Comparison of ENCODE assay signal across 2 cellular contexts in the genomic region with DNA sequence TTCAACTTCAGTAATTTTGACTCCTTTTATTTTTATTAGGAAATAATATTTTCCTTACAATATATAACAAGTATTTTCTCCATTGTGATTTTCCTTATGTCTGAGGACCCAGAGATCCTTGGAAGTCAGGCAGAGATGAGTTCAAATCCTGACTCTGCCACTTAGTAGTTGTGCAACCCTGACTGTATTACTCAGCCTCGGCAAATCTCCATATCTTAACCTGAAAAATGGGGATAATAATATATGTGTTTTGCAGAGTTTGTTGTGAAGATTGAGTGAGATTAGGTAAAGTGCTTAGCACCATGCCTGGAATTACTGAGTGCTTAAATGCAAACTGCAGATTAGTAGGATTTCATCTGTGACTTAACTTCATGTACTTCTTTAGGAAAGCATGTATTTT.
TF ChIP-seq lines count a peak whose summit lies in the region.

No MANE protein-coding gene starts in this region.

TF ChIP-seq in SK-N-SH, 30 proteins besides CTCF, POLR2A, EP300 and RAD21 (continued from another document):
- TF ChIP-seq IRF3 (IDR thresholded peaks at IDR 0.05; ENCODE audit: low read depth, low read length) (no peak), USF1 (IDR thresholded peaks at IDR 0.05; ENCODE audit: borderline replicate concordance, low read depth) (no peak), YY1 (IDR thresholded peaks at IDR 0.05; ENCODE audit: low read depth) (no peak), USF2 (IDR thresholded peaks at IDR 0.05; ENCODE audit: borderline replicate concordance, low read depth, low read length) (no peak), NFIC (IDR thresholded peaks at IDR 0.05; ENCODE audit: borderline replicate concordance) (no peak), GATA2 (CRISPR knock-in tag; IDR thresholded peaks at IDR 0.05) (no peak), TEAD4 (IDR thresholded peaks at IDR 0.05; ENCODE audit: borderline replicate concordance, insufficient read depth) (no peak), TCF12 (IDR thresholded peaks at IDR 0.05) (no peak), JUND (IDR thresholded peaks at IDR 0.05) (no peak), RXRA (IDR thresholded peaks at IDR 0.05; ENCODE audit: borderline replicate concordance, low read depth) (no peak), FOSL2 (IDR thresholded peaks at IDR 0.05; ENCODE audit: borderline replicate concordance, low read depth) (no peak), POLR2AphosphoS5 (IDR thresholded peaks at IDR 0.05; ENCODE audit: low read depth, low read length) (no peak), MAX (IDR thresholded peaks at IDR 0.05; ENCODE audit: low read depth) (no peak)

TF ChIP-seq in SK-N-SH treated with all-trans-retinoic acid at 6 μM for 48 hours, 23 proteins besides CTCF, POLR2A, EP300 and RAD21 (continued from another document):
- TF ChIP-seq, protein P1, sequence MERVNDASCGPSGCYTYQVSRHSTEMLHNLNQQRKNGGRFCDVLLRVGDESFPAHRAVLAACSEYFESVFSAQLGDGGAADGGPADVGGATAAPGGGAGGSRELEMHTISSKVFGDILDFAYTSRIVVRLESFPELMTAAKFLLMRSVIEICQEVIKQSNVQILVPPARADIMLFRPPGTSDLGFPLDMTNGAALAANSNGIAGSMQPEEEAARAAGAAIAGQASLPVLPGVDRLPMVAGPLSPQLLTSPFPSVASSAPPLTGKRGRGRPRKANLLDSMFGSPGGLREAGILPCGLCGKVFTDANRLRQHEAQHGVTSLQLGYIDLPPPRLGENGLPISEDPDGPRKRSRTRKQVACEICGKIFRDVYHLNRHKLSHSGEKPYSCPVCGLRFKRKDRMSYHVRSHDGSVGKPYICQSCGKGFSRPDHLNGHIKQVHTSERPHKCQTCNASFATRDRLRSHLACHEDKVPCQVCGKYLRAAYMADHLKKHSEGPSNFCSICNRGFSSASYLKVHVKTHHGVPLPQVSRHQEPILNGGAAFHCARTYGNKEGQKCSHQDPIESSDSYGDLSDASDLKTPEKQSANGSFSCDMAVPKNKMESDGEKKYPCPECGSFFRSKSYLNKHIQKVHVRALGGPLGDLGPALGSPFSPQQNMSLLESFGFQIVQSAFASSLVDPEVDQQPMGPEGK (CRISPR knock-in tag; IDR thresholded peaks at IDR 0.05; ENCODE audit: borderline replicate concordance) = no peak
- no peak for TF ChIP-seq OSR1 (CRISPR knock-in tag; IDR thresholded peaks at IDR 0.05)
- TF ChIP-seq ZNF565 (CRISPR knock-in tag; conservative IDR thresholded peaks at IDR 0.05; ENCODE audit: low read depth) = no peak
- no peak for TF ChIP-seq ZFP30 (CRISPR knock-in tag; IDR thresholded peaks at IDR 0.05)
- TF ChIP-seq, protein P2, sequence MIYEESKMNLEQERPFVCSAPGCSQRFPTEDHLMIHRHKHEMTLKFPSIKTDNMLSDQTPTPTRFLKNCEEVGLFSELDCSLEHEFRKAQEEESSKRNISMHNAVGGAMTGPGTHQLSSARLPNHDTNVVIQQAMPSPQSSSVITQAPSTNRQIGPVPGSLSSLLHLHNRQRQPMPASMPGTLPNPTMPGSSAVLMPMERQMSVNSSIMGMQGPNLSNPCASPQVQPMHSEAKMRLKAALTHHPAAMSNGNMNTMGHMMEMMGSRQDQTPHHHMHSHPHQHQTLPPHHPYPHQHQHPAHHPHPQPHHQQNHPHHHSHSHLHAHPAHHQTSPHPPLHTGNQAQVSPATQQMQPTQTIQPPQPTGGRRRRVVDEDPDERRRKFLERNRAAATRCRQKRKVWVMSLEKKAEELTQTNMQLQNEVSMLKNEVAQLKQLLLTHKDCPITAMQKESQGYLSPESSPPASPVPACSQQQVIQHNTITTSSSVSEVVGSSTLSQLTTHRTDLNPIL (CRISPR knock-in tag; IDR thresholded peaks at IDR 0.05; ENCODE audit: low read depth) = no peak
- TF ChIP-seq POU6F1 (CRISPR knock-in tag; IDR thresholded peaks at IDR 0.05; ENCODE audit: borderline replicate concordance, low read depth) = no peak
TF ChIP-seq in SK-N-SH treated with all-trans-retinoic acid at 6 μM for 48 hours: peak in this region for 0.
